Comparison of ENCODE assay signal across 8 cellular contexts in genomic region chr13:111046590-111047141, GRCh38.
DNase-seq lines count a peak whose midpoint lies in the region; ATAC-seq and TF ChIP-seq lines count a peak whose summit lies in the region.

No MANE protein-coding gene starts in this region.

- DNase-seq in amniotic epithelial cell (ENCODE audit: low read depth), result peak; percentile 30
- DNase-seq in retinal pigment epithelial cell (ENCODE audit: low read depth), result no peak
- DNase-seq in NCI-H2171 treated with DMSO at 0.1 percent for 48 hours (lab: John Stamatoyannopoulos, UW), result no peak
- DNase-seq in cerebellum (ENCODE audit: low spot score), result no peak
- no peak for DNase-seq in stimulated activated naive CD8-positive, alpha-beta T cell treated with anti-CD3 and anti-CD28 coated beads, Interleukin-15, Interleukin-2, amounts not matched to agents 100 U/mL and 50 U/mL, for 24 hours
- no peak for DNase-seq in glutamatergic neuron

- no peak overlapping the region for H3K4me3 ChIP-seq in retinal pigment epithelial cell (ENCODE audit: low read length)

- H3K4me1 Mint-ChIP-seq in glutamatergic neuron (ENCODE audit: low read depth, unreplicated experiment), result peaks cover 7% of the 10 kb centered on the region

- peaks cover 2% of the 10 kb centered on the region for H3K9me3 Mint-ChIP-seq in glutamatergic neuron (ENCODE audit: unreplicated experiment)

- H3K27me3 Mint-ChIP-seq in glutamatergic neuron (ENCODE audit: unreplicated experiment), result peaks cover 5% of the 10 kb centered on the region

- TF ChIP-seq CTCF in retinal pigment epithelial cell (conservative IDR thresholded peaks at IDR 0.05; ENCODE audit: low read depth, low read length) (peak; percentile 39), glutamatergic neuron (IDR thresholded peaks at IDR 0.05; ENCODE audit: partially characterized antibody, unreplicated experiment) (no peak)

- peaks cover 15% of the 10 kb centered on the region for H3K36me3 Mint-ChIP-seq in glutamatergic neuron (ENCODE audit: unreplicated experiment)

- no peak overlapping the region for H3K4me3 Mint-ChIP-seq in glutamatergic neuron (ENCODE audit: unreplicated experiment)

- ATAC-seq in GM18870 (IDR thresholded peaks at IDR 0.05; ENCODE audit: unreplicated experiment), result peak; percentile 60
- ATAC-seq in HG03103 (IDR thresholded peaks at IDR 0.05; ENCODE audit: low read depth, unreplicated experiment), result peak; percentile 66
- ATAC-seq in stimulated activated naive CD8-positive, alpha-beta T cell treated with anti-CD3 and anti-CD28 coated beads, Interleukin-15, Interleukin-2, amounts not matched to agents 100 U/mL and 50 U/mL, for 24 hours, result no peak

- no peak overlapping the region for H3K27ac Mint-ChIP-seq in glutamatergic neuron (ENCODE audit: unreplicated experiment)
